27 cellular contexts compared by ENCODE assay signal in genomic region chr16:86825631-86826030, GRCh38.
"Had no signal": no experiment of that assay in that cellular context is flagged by ENCODE, and none has a peak within 500 bp of the region (broad histone marks: within the 10 kb centered on the region; RNA-seq: fewer than 3 reads in every experiment).

No MANE protein-coding gene starts in this region.

- H3K9me3 ChIP-seq: adrenal gland, MG63 had no signal

- DNase-seq: activated CD4-positive, alpha-beta memory T cell treated with anti-CD3 and anti-CD28 coated beads, Interleukin-2, amount 10 ng/mL, durations not matched to agents 7 days and 5 days; activated CD4-positive, alpha-beta T cell treated with anti-CD3 and anti-CD28 coated beads for 36 hours; activated CD4-positive, alpha-beta T cell treated with anti-CD3 and anti-CD28 coated beads, Interleukin-2, amount 50 U/mL, for 1 hour; activated gamma-delta T cell; activated naive CD4-positive, alpha-beta T cell treated with anti-CD3 and anti-CD28 coated beads, Interleukin-2, amount 10 ng/mL, durations not matched to agents 7 days and 5 days; activated naive CD8-positive, alpha-beta T cell treated with anti-CD3 and anti-CD28 coated beads, Interleukin-2, amount 10 ng/mL, durations not matched to agents 7 days and 5 days; activated T-cell treated with anti-CD3 and anti-CD28 coated beads for 4 hours; activated T-cell treated with anti-CD3 and anti-CD28 coated beads, Interleukin-2, amount 50 U/mL, for 48 hours; adrenal gland; anterior cingulate cortex; MV-4-11; NCI-H1092 treated with DMSO at 0.1 percent for 48 hours; NCI-H1417 treated with DMSO at 0.1 percent for 48 hours; NCI-H1694; NCI-H2029; NCI-H2107; NCI-H2171 treated with DMSO at 0.1 percent for 48 hours; NCI-H226; NCI-H526; NCI-H82; T-cell had no signal

- H3K4me1 ChIP-seq: adrenal gland had no signal

- H3K36me3 ChIP-seq: adrenal gland, MG63 had no signal

- H3K4me3 ChIP-seq: adrenal gland, MG63, SK-N-MC had no signal

- ATAC-seq: activated CD4-positive, alpha-beta T cell treated with anti-CD3 and anti-CD28 coated beads for 36 hours; activated T-helper 17 cell treated with anti-CD3 and anti-CD28 coated beads, Interleukin-2, amount 50 U/mL, for 72 hours; T-cell had no signal

- H3K27ac ChIP-seq: adrenal gland, KMS-11, SK-N-MC, VCaP had no signal

- H3K9ac ChIP-seq: KMS-11 had no signal

- H3K4me2 ChIP-seq: KMS-11 had no signal

- FAIRE-seq: bronchial epithelial cell had no signal
